14 cellular contexts compared by ENCODE assay signal in genomic region chrX:2351321-2351720, GRCh38.
DNase-seq lines count a peak whose midpoint lies in the region; ATAC-seq and TF ChIP-seq lines count a peak whose summit lies in the region.
"Had no signal": no experiment of that assay in that cellular context is flagged by ENCODE, and none has a peak within 500 bp of the region (broad histone marks: within the 10 kb centered on the region; RNA-seq: fewer than 3 reads in every experiment).

No MANE protein-coding gene starts in this region.

- no peak for TF ChIP-seq CTCF in nephron progenitor cell (IDR thresholded peaks at IDR 0.05)

- no peaks in the 10 kb centered on the region for H3K27me3 Mint-ChIP-seq in nephron progenitor cell (ENCODE audit: low read depth, poor library complexity)
- no peaks in the 10 kb centered on the region for H3K27me3 Mint-ChIP-seq in activated naive CD8-positive, alpha-beta T cell treated with anti-CD3 and anti-CD28 coated beads, Interleukin-2, amount 50 U/mL, for 24 hours

- peaks cover 54% of the 10 kb centered on the region for H3K36me3 Mint-ChIP-seq in nephron progenitor cell (ENCODE audit: low read depth)
- peaks cover 38% of the 10 kb centered on the region for H3K36me3 Mint-ChIP-seq in activated naive CD8-positive, alpha-beta T cell treated with anti-CD3 and anti-CD28 coated beads, Interleukin-2, amount 50 U/mL, for 24 hours (ENCODE audit: low read depth)

- H3K36me3 ChIP-seq in MG63, result no peaks in the 10 kb centered on the region
- H3K36me3 ChIP-seq: prostate gland had no signal

- ATAC-seq in activated naive CD8-positive, alpha-beta T cell treated with anti-CD3 and anti-CD28 coated beads, Interleukin-2, amount 50 U/mL, for 24 hours, result no peak
- no peak for ATAC-seq in HG03439 (IDR thresholded peaks at IDR 0.05; ENCODE audit: unreplicated experiment)

- H3K4me3 ChIP-seq in MG63, result no peak overlapping the region
- H3K4me3 ChIP-seq: prostate gland had no signal

- H3K4me3 Mint-ChIP-seq in nephron progenitor cell, result no peak overlapping the region
- H3K4me3 Mint-ChIP-seq in activated naive CD8-positive, alpha-beta T cell treated with anti-CD3 and anti-CD28 coated beads, Interleukin-2, amount 50 U/mL, for 24 hours, result no peak overlapping the region

- peak overlapping the region; percentile 76 for H3K27ac Mint-ChIP-seq in nephron progenitor cell
- no peak overlapping the region for H3K27ac Mint-ChIP-seq in activated naive CD8-positive, alpha-beta T cell treated with anti-CD3 and anti-CD28 coated beads, Interleukin-2, amount 50 U/mL, for 24 hours

- peaks cover 18% of the 10 kb centered on the region for H3K9me3 Mint-ChIP-seq in nephron progenitor cell
- peaks cover 14% of the 10 kb centered on the region for H3K9me3 Mint-ChIP-seq in activated naive CD8-positive, alpha-beta T cell treated with anti-CD3 and anti-CD28 coated beads, Interleukin-2, amount 50 U/mL, for 24 hours

- no peak overlapping the region for H3K27ac ChIP-seq in epithelial cell of prostate
- H3K27ac ChIP-seq: prostate gland had no signal

- DNase-seq in AG20443 (ENCODE audit: low spot score), result peak; percentile 68
- DNase-seq in MG63, result peak; percentile 77
- DNase-seq in epithelial cell of prostate (ENCODE audit: low read depth, low spot score), result peak; percentile 12
- DNase-seq in nephron progenitor cell, result no peak
- no peak for DNase-seq in NCI-H345 (lab: John Stamatoyannopoulos, UW)
- DNase-seq in germinal center (ENCODE audit: low spot score), result no peak
- no peak for DNase-seq in activated naive CD8-positive, alpha-beta T cell treated with anti-CD3 and anti-CD28 coated beads, Interleukin-2, amount 50 U/mL, for 24 hours
- DNase-seq: anterior cingulate cortex, Caco-2, foreskin melanocyte, NCI-H1417 treated with DMSO at 0.1 percent for 48 hours, substantia nigra had no signal

- H3K9me3 ChIP-seq in MG63, result no peaks in the 10 kb centered on the region
- H3K9me3 ChIP-seq: Caco-2, prostate gland had no signal

- H3K4me1 Mint-ChIP-seq in nephron progenitor cell, result peaks cover 9% of the 10 kb centered on the region
- H3K4me1 Mint-ChIP-seq in activated naive CD8-positive, alpha-beta T cell treated with anti-CD3 and anti-CD28 coated beads, Interleukin-2, amount 50 U/mL, for 24 hours, result no peaks in the 10 kb centered on the region

- H3K27me3 ChIP-seq in MG63, result no peaks in the 10 kb centered on the region

Comparison
In these comparisons a context has a peak if more than half of its experiments do, and no peak if none do; other contexts are left out.
1. DNase-seq: peak in AG20443 (single experiment), MG63 (single experiment) and epithelial cell of prostate (single experiment); none in nephron progenitor cell (single experiment), NCI-H345 (single experiment), germinal center (single experiment) and activated naive CD8-positive, alpha-beta T cell treated with anti-CD3 and anti-CD28 coated beads, Interleukin-2, amount 50 U/mL, for 24 hours (single experiment).